In the genomic region with DNA sequence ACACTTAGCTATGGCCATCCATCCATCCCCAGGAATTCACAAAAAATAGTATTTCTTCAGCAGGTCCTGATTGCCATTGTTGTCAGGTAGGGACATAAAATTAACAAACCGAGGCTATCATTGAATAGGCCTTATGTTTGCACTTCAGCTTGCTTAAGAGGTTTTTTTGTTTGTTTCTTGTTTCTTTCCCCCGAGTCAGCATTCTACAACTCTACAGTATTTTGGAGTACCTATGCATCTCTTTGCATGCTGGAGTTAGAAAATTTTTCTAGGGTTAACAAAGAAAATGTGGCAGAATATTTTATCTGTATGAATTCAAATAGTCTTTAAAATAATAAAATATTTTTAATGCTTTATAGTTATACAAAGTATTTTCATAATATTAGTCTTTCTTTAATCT, we compare ENCODE assay signal across 2 cellular contexts.
TF ChIP-seq lines count a peak whose summit lies in the region.

No MANE protein-coding gene starts in this region.

TF ChIP-seq in IMR-90, 13 proteins besides CTCF, POLR2A, EP300 and RAD21:
- peak; percentile 95 for TF ChIP-seq MAFK (IDR thresholded peaks at IDR 0.05; ENCODE audit: low read depth, low read length)
- TF ChIP-seq BHLHE40 (IDR thresholded peaks at IDR 0.05; ENCODE audit: low read depth, low read length) = no peak
TF ChIP-seq in IMR-90: peak in this region for 1.

TF ChIP-seq in H1, 55 proteins besides CTCF, POLR2A, EP300 and RAD21:
- no peak for TF ChIP-seq SRF (IDR thresholded peaks at IDR 0.05; ENCODE audit: low read depth, low read length)
- peak; percentile 85; the same call in 1 of the 2 replicates for TF ChIP-seq MAFK (IDR thresholded peaks at IDR 0.05; ENCODE audit: low read depth, low read length)
